In genomic region chr16:29858149-29858899, GRCh38 we compare ENCODE assay signal across 13 cellular contexts. TPM values are rescaled to one million over a fixed set of nuclear protein-coding genes. Genes with fewer than 3 reads are reported as not detected.
DNase-seq lines count a peak whose midpoint lies in the region; ATAC-seq and TF ChIP-seq lines count a peak whose summit lies in the region.
"Had no signal": no experiment of that assay in that cellular context is flagged by ENCODE, and none has a peak within 500 bp of the region (broad histone marks: within the 10 kb centered on the region; RNA-seq: fewer than 3 reads in every experiment).

No MANE protein-coding gene starts in this region.

- no peak overlapping the region for H4K91ac ChIP-seq in neuronal stem cell (ENCODE audit: low read depth, low read length, poor library complexity)

- no peak overlapping the region for H3K27ac Mint-ChIP-seq in CD4-positive, alpha-beta T cell
- H3K27ac Mint-ChIP-seq: activated CD8-positive, alpha-beta memory T cell treated with anti-CD3 and anti-CD28 coated beads, Interleukin-2, amount 10 ng/mL, durations not matched to agents 7 days and 5 days had no signal

- no peaks in the 10 kb centered on the region for H3K9me3 Mint-ChIP-seq in CD4-positive, alpha-beta T cell

- peaks cover 48% of the 10 kb centered on the region for H3K36me3 Mint-ChIP-seq in CD4-positive, alpha-beta T cell (ENCODE audit: low read depth)

- no peak overlapping the region for H2BK15ac ChIP-seq in neuronal stem cell (ENCODE audit: low read length)

- H3K9ac ChIP-seq in neuronal stem cell (ENCODE audit: low read depth, low read length, poor library complexity) = peak overlapping the region; percentile 4

- no peak for TF ChIP-seq POLR2A in heart left ventricle (IDR thresholded peaks at IDR 0.05)

- peaks cover 18% of the 10 kb centered on the region for H3K4me1 Mint-ChIP-seq in CD4-positive, alpha-beta T cell (ENCODE audit: low read depth)

- H3K4me1 ChIP-seq in neuronal stem cell (ENCODE audit: control insufficient read depth in 2 of 2, insufficient read depth in 1 of 2, low read depth in 1 of 2, low read length in 2 of 2) (peaks cover 4 to 5% of the 10 kb centered on the region in 2 donors), heart left ventricle (peaks cover 0 to 26% (median 16%) of the 10 kb centered on the region in 12 donors)

- H3K27ac ChIP-seq in CD4-positive, alpha-beta T cell (ENCODE audit: low read depth, low read length) = no peak overlapping the region
- H3K27ac ChIP-seq in neuronal stem cell (replicated peaks; ENCODE audit: low read length) (no peak overlapping the region), heart left ventricle (no peak overlapping the region)
- H3K27ac ChIP-seq: suprapubic skin had no signal

- no peak for TF ChIP-seq CTCF in CD4-positive, alpha-beta T cell (IDR thresholded peaks at IDR 0.05)
- TF ChIP-seq CTCF in heart left ventricle (IDR thresholded peaks at IDR 0.05) = no peak

- no peak overlapping the region for H2AFZ ChIP-seq in neuronal stem cell (ENCODE audit: low read length)

- H3K79me1 ChIP-seq in neuronal stem cell (ENCODE audit: low read depth, low read length) = peaks cover 7% of the 10 kb centered on the region

- H2BK5ac ChIP-seq in neuronal stem cell (ENCODE audit: low read length) = no peak overlapping the region

- H2AK5ac ChIP-seq in neuronal stem cell (ENCODE audit: low read depth, low read length) = no peak overlapping the region

- H3K27me3 Mint-ChIP-seq in CD4-positive, alpha-beta T cell = no peaks in the 10 kb centered on the region
- H3K27me3 Mint-ChIP-seq: activated CD8-positive, alpha-beta memory T cell treated with anti-CD3 and anti-CD28 coated beads, Interleukin-2, amount 10 ng/mL, durations not matched to agents 7 days and 5 days had no signal

- H3K4me3 Mint-ChIP-seq in CD4-positive, alpha-beta T cell = peak overlapping the region; percentile 16
- H3K4me3 Mint-ChIP-seq: activated CD8-positive, alpha-beta memory T cell treated with anti-CD3 and anti-CD28 coated beads, Interleukin-2, amount 10 ng/mL, durations not matched to agents 7 days and 5 days had no signal

- no peaks in the 10 kb centered on the region for H3K9me3 ChIP-seq in CD4-positive, alpha-beta T cell (ENCODE audit: control insufficient read depth, low read length)
- H3K9me3 ChIP-seq in neuronal stem cell (replicated peaks in 1 of 2; ENCODE audit: control insufficient read depth in 2 of 2, insufficient read depth in 1 of 2, low read depth in 1 of 2, low read length in 2 of 2) (no peaks in the 10 kb centered on the region), heart left ventricle (no peaks in the 10 kb centered on the region)
- H3K9me3 ChIP-seq: suprapubic skin had no signal

- no peak overlapping the region for H3K4me2 ChIP-seq in neuronal stem cell (ENCODE audit: insufficient read depth, low read length, poor library complexity, severe bottlenecking)

- no peak overlapping the region for H3K18ac ChIP-seq in neuronal stem cell (ENCODE audit: low read length)

- POLR2A ChIA-PET in CD4-positive, alpha-beta T cell (lab: Charles Lee) = no interaction called here

- no peaks in the 10 kb centered on the region for H3K27me3 ChIP-seq in CD4-positive, alpha-beta T cell (ENCODE audit: control insufficient read depth, insufficient read depth, low read length)
- H3K27me3 ChIP-seq in neuronal stem cell (ENCODE audit: control insufficient read depth in 3 of 3, insufficient read depth in 3 of 3, low read depth in 1 of 3, low read length in 3 of 3) = no peaks in the 10 kb centered on the region
- no peaks in the 10 kb centered on the region for H3K27me3 ChIP-seq in heart left ventricle
- H3K27me3 ChIP-seq: suprapubic skin had no signal

- DNase-seq in CD4-positive, alpha-beta T cell = no peak
- peak; percentile 21 for DNase-seq in amniotic epithelial cell (ENCODE audit: low read depth)
- DNase-seq in neuronal stem cell (ENCODE audit: low spot score) = no peak
- DNase-seq in T-helper 9 cell = no peak
- DNase-seq in NCI-H1092 treated with DMSO at 0.1 percent for 48 hours (lab: John Stamatoyannopoulos, UW) = no peak
- no peak for DNase-seq in heart left ventricle
- DNase-seq: activated CD8-positive, alpha-beta memory T cell treated with anti-CD3 and anti-CD28 coated beads, Interleukin-2, amount 10 ng/mL, durations not matched to agents 7 days and 5 days; DMS153; GDM1; mesendoderm; NCI-H2107; NCI-H524 had no signal

- H3K23ac ChIP-seq in neuronal stem cell (ENCODE audit: low read depth, low read length, poor library complexity) = no peak overlapping the region

- H2BK12ac ChIP-seq in neuronal stem cell (ENCODE audit: low read length) = no peak overlapping the region

- intact Hi-C loops in CD4-positive, alpha-beta T cell (cut with DNase I, micrococcal nuclease) = no loop called here
- intact Hi-C loops in heart left ventricle (cut with DNase I) = loop anchor here in 1 of 10 donors (10.0 kb wide), 1 partner anchor 56 kb away; no protein-coding TSS in a partner anchor

- H3K4me3 ChIP-seq in neuronal stem cell (ENCODE audit: low read length in 2 of 2) (no peak overlapping the region), heart left ventricle (no peak overlapping the region)
- H3K4me3 ChIP-seq: suprapubic skin had no signal

- H4K8ac ChIP-seq in neuronal stem cell (ENCODE audit: low read depth, low read length) = no peak overlapping the region

- H3K14ac ChIP-seq in neuronal stem cell (ENCODE audit: low read length) = no peak overlapping the region

- WGBS in neuronal stem cell (ENCODE audit: extremely low coverage in 2 of 2, insufficient read length in 2 of 2, insufficient replicate concordance in 1 of 2), 2 donors = no CpG with 5 or more reads among the region's 11 CpGs
- 68 to 82% (median 72%) methylated on average over 10 to 11 of the region's 11 CpGs for WGBS in heart left ventricle, 4 donors

- H3K4ac ChIP-seq in neuronal stem cell (ENCODE audit: low read length) = no peak overlapping the region

- no peak overlapping the region for H2BK120ac ChIP-seq in neuronal stem cell (ENCODE audit: low read depth, low read length)

- CTCF ChIA-PET in CD4-positive, alpha-beta T cell (lab: Charles Lee) = interaction anchor here (0.6 to 2.1 kb wide), 3 partner anchors 10 to 69 kb away, joined by 3 to 5 read pairs (median 3); no protein-coding TSS in a partner anchor

- no peak for ATAC-seq in CD4-positive, alpha-beta T cell (ENCODE audit: poor library complexity)
- ATAC-seq in heart left ventricle = no peak
- ATAC-seq: activated CD8-positive, alpha-beta memory T cell treated with anti-CD3 and anti-CD28 coated beads, Interleukin-2, amount 10 ng/mL, durations not matched to agents 7 days and 5 days had no signal

- H3K36me3 ChIP-seq in neuronal stem cell (replicated peaks in 1 of 2; ENCODE audit: control insufficient read depth in 2 of 2, insufficient read depth in 2 of 2, low read length in 2 of 2) = peaks cover 20 to 22% of the 10 kb centered on the region in 2 donors
- peaks cover 0 to 38% (median 29%) of the 10 kb centered on the region in 9 donors for H3K36me3 ChIP-seq in heart left ventricle

RNA-seq across cellular contexts. Expression of gene CDIPT, which starts 4.7 kb away (rescaled TPM):
- 10 to 100 TPM; 25.7 to 27.0 TPM for total RNA-seq in CD4-positive, alpha-beta T cell
- polyA plus RNA-seq in neuronal stem cell (2013, experiment 1 of 2) = 38.7 TPM
- 37.4 TPM for polyA plus RNA-seq in neuronal stem cell (2013, experiment 2 of 2)
- 100 to 1,000 TPM in 2 of 9 donors, 10 to 100 TPM in 7; 57.5 to 143 (median 76.3) TPM for total RNA-seq in heart left ventricle
- 100 to 1,000 TPM in 1 of 2 donors, 10 to 100 TPM in 1; 64.2 to 106 TPM for polyA plus RNA-seq in heart left ventricle

RNA-seq across cellular contexts. Expression of gene MVP, which starts 38.1 kb away (rescaled TPM):
- total RNA-seq in CD4-positive, alpha-beta T cell = 100 to 1,000 TPM; 115 to 118 TPM
- 6.3 TPM for polyA plus RNA-seq in neuronal stem cell (2013, experiment 1 of 2)
- polyA plus RNA-seq in neuronal stem cell (2013, experiment 2 of 2) = 5.6 TPM
- total RNA-seq in heart left ventricle = 100 to 1,000 TPM in 1 of 9 donors, 10 to 100 TPM in 8; 33.1 to 140 (median 44.6) TPM
- polyA plus RNA-seq in heart left ventricle = 10 to 100 TPM; 32.9 to 50.6 TPM

RNA-seq across cellular contexts. Expression of gene SEZ6L2, which starts 41.0 kb away (rescaled TPM):
- not detected for total RNA-seq in CD4-positive, alpha-beta T cell
- 17.7 TPM for polyA plus RNA-seq in neuronal stem cell (2013, experiment 1 of 2)
- polyA plus RNA-seq in neuronal stem cell (2013, experiment 2 of 2) = 16.7 TPM
- total RNA-seq in heart left ventricle = 1 to 10 TPM in 5 of 9 donors, under 1 TPM in 3, not detected in 1; 0.16 to 8.9 (median 1.4) TPM
- polyA plus RNA-seq in heart left ventricle = under 1 TPM; 0.15 to 0.51 TPM

RNA-seq across cellular contexts. Expression of gene ASPHD1, which starts 42.0 kb away (rescaled TPM):
- not detected for total RNA-seq in CD4-positive, alpha-beta T cell
- polyA plus RNA-seq in neuronal stem cell (2013, experiment 1 of 2) = 0.66 TPM
- 0.44 TPM for polyA plus RNA-seq in neuronal stem cell (2013, experiment 2 of 2)
- 1 to 10 TPM in 2 of 9 donors, under 1 TPM in 4, not detected in 3; 0.20 to 5.3 (median 0.65) TPM for total RNA-seq in heart left ventricle
- under 1 TPM in 1 of 2 donors, not detected in 1; 0.54 TPM for polyA plus RNA-seq in heart left ventricle

RNA-seq across cellular contexts. Expression of gene PAGR1, which starts 42.4 kb away (rescaled TPM):
- total RNA-seq in CD4-positive, alpha-beta T cell = 10 to 100 TPM; 20.3 TPM
- 63.6 TPM for polyA plus RNA-seq in neuronal stem cell (2013, experiment 1 of 2)
- polyA plus RNA-seq in neuronal stem cell (2013, experiment 2 of 2) = 61.9 TPM
- total RNA-seq in heart left ventricle = 10 to 100 TPM; 10.8 to 23.9 (median 12.6) TPM
- polyA plus RNA-seq in heart left ventricle = 10 to 100 TPM; 29.2 to 32.9 TPM
